In genomic region chr19:9818175-9818733, GRCh38 we compare ENCODE assay signal across 8 cellular contexts. TPM values are rescaled to one million over a fixed set of nuclear protein-coding genes. Genes with fewer than 3 reads are reported as not detected.
A peak's percentile ranks its signal among the peaks of the same experiment; 100 is the strongest.
DNase-seq lines count a peak whose midpoint lies in the region; TF ChIP-seq lines count a peak whose summit lies in the region.

No MANE protein-coding gene starts in this region.

- H3K79me2 ChIP-seq in DOHH2 (ENCODE audit: control insufficient read depth, low read length): peaks cover 49% of the 10 kb centered on the region

- H3K4me1 ChIP-seq in DOHH2 (ENCODE audit: control insufficient read depth, low read length): peaks cover 21% of the 10 kb centered on the region

- H4K20me1 ChIP-seq in DOHH2 (ENCODE audit: control insufficient read depth, insufficient read depth, low read depth, low read length): no peaks in the 10 kb centered on the region

- peak overlapping the region; percentile 75 for H3K27ac ChIP-seq in DOHH2 (ENCODE audit: low read depth, low read length)

- peaks cover 41% of the 10 kb centered on the region for H3K36me3 ChIP-seq in DOHH2 (ENCODE audit: control insufficient read depth, low read length)

- no peaks in the 10 kb centered on the region for H3K27me3 ChIP-seq in DOHH2 (ENCODE audit: control insufficient read depth, low read length)

- H3K9me3 ChIP-seq in DOHH2 (ENCODE audit: control insufficient read depth, insufficient read depth, low read length): peaks cover 16% of the 10 kb centered on the region; the same call in 1 of the 2 replicates

- H3K4me1 Mint-ChIP-seq in endothelial cell (ENCODE audit: unreplicated experiment): peaks cover 11% of the 10 kb centered on the region

- TF ChIP-seq CTCF in DOHH2 (IDR thresholded peaks at IDR 0.05; ENCODE audit: low read depth, low read length, poor library complexity, severe bottlenecking): no peak
- TF ChIP-seq CTCF in endothelial cell (IDR thresholded peaks at IDR 0.05; ENCODE audit: unreplicated experiment): no peak

- H3K4me3 Mint-ChIP-seq in endothelial cell (ENCODE audit: unreplicated experiment): peak overlapping the region; percentile 93

- peaks cover 35% of the 10 kb centered on the region for H3K36me3 Mint-ChIP-seq in endothelial cell (ENCODE audit: low read depth, unreplicated experiment)

- H3F3A ChIP-seq in DOHH2 (ENCODE audit: control insufficient read depth, insufficient read depth): no peaks in the 10 kb centered on the region

- peak; percentile 53 for DNase-seq in OCI-M1 (lab: John Stamatoyannopoulos, UW)
- DNase-seq in endothelial cell (ENCODE audit: low spot score): no peak
- DNase-seq in occipital lobe (lab: John Stamatoyannopoulos, UW): peak; percentile 54
- no peak for DNase-seq in 8988T
- no peak for DNase-seq in NCI-H1092 treated with DMSO at 0.1 percent for 48 hours (lab: John Stamatoyannopoulos, UW)
- DNase-seq in NCI-H1048 (lab: John Stamatoyannopoulos, UW): no peak
- no peak for DNase-seq in NCI-H2196 (lab: John Stamatoyannopoulos, UW; ENCODE audit: unreplicated experiment)

- H3K27ac Mint-ChIP-seq in endothelial cell (ENCODE audit: unreplicated experiment): peak overlapping the region; percentile 88

- H3K9me3 Mint-ChIP-seq in endothelial cell (ENCODE audit: unreplicated experiment): peaks cover 4% of the 10 kb centered on the region

- H3K9me2 ChIP-seq in DOHH2 (replicated peaks; ENCODE audit: control insufficient read depth, low read length): no peaks in the 10 kb centered on the region

- H3K4me3 ChIP-seq in DOHH2 (ENCODE audit: low read length): peak overlapping the region; percentile 97

- H3K4me2 ChIP-seq in DOHH2 (ENCODE audit: low read length): peak overlapping the region; percentile 86

- H3K27me3 Mint-ChIP-seq in endothelial cell (ENCODE audit: unreplicated experiment): peaks cover 10% of the 10 kb centered on the region

RNA-seq across cellular contexts. Expression of gene FBXL12, which starts 0.6 kb away (rescaled TPM):
- total RNA-seq in endothelial cell (ENCODE audit: unreplicated experiment): 45.9 TPM
- total RNA-seq in occipital lobe: 13.1 TPM

RNA-seq across cellular contexts. Expression of gene UBL5, which starts 9.5 kb away (rescaled TPM):
- total RNA-seq in endothelial cell (ENCODE audit: unreplicated experiment): 399 TPM
- 62.9 TPM for total RNA-seq in occipital lobe

RNA-seq across cellular contexts. Expression of gene PIN1, which starts 16.9 kb away (rescaled TPM):
- total RNA-seq in endothelial cell (ENCODE audit: unreplicated experiment) (69.9 TPM), occipital lobe (65.4 TPM)

RNA-seq across cellular contexts. Expression of gene ZNF846, which starts 49.7 kb away (rescaled TPM):
- total RNA-seq in endothelial cell (ENCODE audit: unreplicated experiment) (17.6 TPM), occipital lobe (26.5 TPM)

Comparison
In these comparisons a context has a peak if more than half of its experiments do, and no peak if none do; other contexts are left out.
1. DNase-seq: peak in OCI-M1 (single experiment) and occipital lobe (single experiment); none in endothelial cell (single experiment), 8988T (single experiment), NCI-H1092 treated with DMSO at 0.1 percent for 48 hours (single experiment), NCI-H1048 (single experiment) and NCI-H2196 (single experiment).